ENCODE assay signal across 1 cellular context in genomic region chrX:53072418-53073114, GRCh38.
TF ChIP-seq lines count a peak whose summit lies in the region.

No MANE protein-coding gene starts in this region.

TF ChIP-seq in GM12878, 131 proteins besides CTCF, POLR2A, EP300 and RAD21:
- TF ChIP-seq HDAC2 (IDR thresholded peaks at IDR 0.05) (no peak), HDGF (IDR thresholded peaks at IDR 0.05) (peak; percentile 44; the same call in 1 of the 2 replicates), MTA2 (IDR thresholded peaks at IDR 0.05; ENCODE audit: low read depth) (peak; percentile 13; the same call in 1 of the 2 replicates), RUNX3 (IDR thresholded peaks at IDR 0.05; ENCODE audit: low read length) (0 out of 2 replicates have a peak, but pooled peaks have one; percentile 1), TBL1XR1 (IDR thresholded peaks at IDR 0.05; ENCODE audit: low read depth, low read length) (no peak), ZBTB33 (IDR thresholded peaks at IDR 0.05) (no peak)
TF ChIP-seq in GM12878: peak in this region for 3.
